In genomic region chr13:32316476-32316875, GRCh38 we compare ENCODE assay signal across 1 cellular context.
TF ChIP-seq lines count a peak whose summit lies in the region.

No MANE protein-coding gene starts in this region.

TF ChIP-seq in HepG2, 621 proteins besides CTCF, POLR2A, EP300 and RAD21:
- no peak for TF ChIP-seq FOXP4 (CRISPR knock-in tag; IDR thresholded peaks at IDR 0.05)
- TF ChIP-seq ZNF777 (CRISPR knock-in tag; IDR thresholded peaks at IDR 0.05) = no peak
- no peak for TF ChIP-seq ZBTB4 (CRISPR knock-in tag; IDR thresholded peaks at IDR 0.05; ENCODE audit: borderline replicate concordance)
- TF ChIP-seq SMYD3 (CRISPR knock-in tag; IDR thresholded peaks at IDR 0.05) = no peak
- no peak for TF ChIP-seq BRD4 (CRISPR knock-in tag; IDR thresholded peaks at IDR 0.05)
- no peak for TF ChIP-seq JUNB (CRISPR knock-in tag; IDR thresholded peaks at IDR 0.05; ENCODE audit: borderline replicate concordance)
- TF ChIP-seq ZNF709 (CRISPR knock-in tag; IDR thresholded peaks at IDR 0.05) = no peak
- TF ChIP-seq MIER3 (CRISPR knock-in tag; IDR thresholded peaks at IDR 0.05; ENCODE audit: borderline replicate concordance) = no peak
- no peak for TF ChIP-seq GLI4 (CRISPR knock-in tag; IDR thresholded peaks at IDR 0.05; ENCODE audit: borderline replicate concordance)
- TF ChIP-seq HHEX (CRISPR knock-in tag; IDR thresholded peaks at IDR 0.05) = no peak
- TF ChIP-seq ZNF552 (CRISPR knock-in tag; IDR thresholded peaks at IDR 0.05; ENCODE audit: borderline replicate concordance) = no peak
- TF ChIP-seq NKX3-1 (CRISPR knock-in tag; IDR thresholded peaks at IDR 0.05) = no peak
